Comparison of ENCODE assay signal across 11 cellular contexts in genomic region chr2:96604104-96604503, GRCh38. TPM values are rescaled to one million over a fixed set of nuclear protein-coding genes. Genes with fewer than 3 reads are reported as not detected.
A peak's percentile ranks its signal among the peaks of the same experiment; 100 is the strongest.
DNase-seq lines count a peak whose midpoint lies in the region; TF ChIP-seq lines count a peak whose summit lies in the region.
"Had no signal": no experiment of that assay in that cellular context is flagged by ENCODE, and none has a peak within 500 bp of the region (broad histone marks: within the 10 kb centered on the region; RNA-seq: fewer than 3 reads in every experiment).

No MANE protein-coding gene starts in this region.

- no peak for TF ChIP-seq POLR2A in breast epithelium (IDR thresholded peaks at IDR 0.05)
- TF ChIP-seq POLR2A in transverse colon (IDR thresholded peaks at IDR 0.05) = no peak

- in situ Hi-C loops in ACHN (cut with HindIII; ENCODE audit: low pct_ligation_motif_present, low pct_unique_long_range_greater_than_20kb, low sequenced_read_pairs) (no loop called here), transverse colon (cut with MboI; ENCODE audit: low pct_ligation_motif_present in 1 of 4, low pct_unique_long_range_greater_than_20kb in 1 of 4, low sequenced_read_pairs in 3 of 4) (no loop called here)

- H3K79me2 ChIP-seq in hepatocyte = no peaks in the 10 kb centered on the region

- H3K4me2 ChIP-seq in hepatocyte = no peak overlapping the region

- intact Hi-C loops in breast epithelium (cut with DNase I; ENCODE audit: low total_unique reads) (no loop called here), transverse colon (cut with DNase I; ENCODE audit: low total_unique reads) (no loop called here)

- no peaks in the 10 kb centered on the region for H3K9me2 ChIP-seq in hepatocyte (replicated peaks; ENCODE audit: insufficient read depth)

- no peak for TF ChIP-seq EP300 in transverse colon (IDR thresholded peaks at IDR 0.05; ENCODE audit: low read depth)

- no peaks in the 10 kb centered on the region for H3K27me3 ChIP-seq in H7 (ENCODE audit: control insufficient read depth, insufficient read depth, low read length)
- no peaks in the 10 kb centered on the region for H3K27me3 ChIP-seq in hepatocyte
- no peaks in the 10 kb centered on the region for H3K27me3 ChIP-seq in breast epithelium
- no peaks in the 10 kb centered on the region for H3K27me3 ChIP-seq in transverse colon

- no peak overlapping the region for H3K4me3 ChIP-seq in H7 (ENCODE audit: insufficient read depth, low read depth, low read length)
- no peak overlapping the region for H3K4me3 ChIP-seq in WI38 (ENCODE audit: low read depth, low read length)
- H3K4me3 ChIP-seq in hepatocyte = no peak overlapping the region
- no peak overlapping the region for H3K4me3 ChIP-seq in breast epithelium
- H3K4me3 ChIP-seq in transverse colon = no peak overlapping the region

- TF ChIP-seq CTCF in WI38 (IDR thresholded peaks at IDR 0.05; ENCODE audit: low read depth, low read length) = 0 out of 2 replicates have a peak, but pooled peaks have one; percentile 2
- TF ChIP-seq CTCF in hepatocyte (IDR thresholded peaks at IDR 0.05; ENCODE audit: poor library complexity) = peak; percentile 16
- no peak for TF ChIP-seq CTCF in breast epithelium (IDR thresholded peaks at IDR 0.05)
- no peak for TF ChIP-seq CTCF in transverse colon (IDR thresholded peaks at IDR 0.05)

- DNase-seq in ACHN (peak; percentile 17), H7 (peak; percentile 46), hepatocyte (ENCODE audit: low spot score) (peak; percentile 23), breast epithelium (ENCODE audit: low spot score in 2 of 2) (no peak), transverse colon (no peak), DMS53 (lab: John Stamatoyannopoulos, UW) (no peak), T-helper 2 cell (no peak)
- DNase-seq: activated naive CD4-positive, alpha-beta T cell treated with anti-CD3 and anti-CD28 coated beads for 36 hours; left ventricle myocardium superior had no signal

- peaks cover 54% of the 10 kb centered on the region for H3K36me3 ChIP-seq in H7 (replicated peaks; ENCODE audit: control insufficient read depth, insufficient read depth, low read length)
- H3K36me3 ChIP-seq in hepatocyte (replicated peaks; ENCODE audit: insufficient read depth, low read depth) = no peaks in the 10 kb centered on the region
- peaks cover 17% of the 10 kb centered on the region for H3K36me3 ChIP-seq in breast epithelium
- H3K36me3 ChIP-seq in transverse colon = peaks cover 0 to 79% (median 33%) of the 10 kb centered on the region in 4 donors

- H4K20me1 ChIP-seq in hepatocyte (ENCODE audit: insufficient read depth, poor library complexity, severe bottlenecking) = no peaks in the 10 kb centered on the region

- 71% methylated on average over 2 of the region's 2 CpGs for WGBS in hepatocyte (ENCODE audit: low lambda C conversion rate, missing lambda C conversion rate)
- 90% methylated on average over 2 of the region's 2 CpGs; no CpG with 5 or more reads in 1 of the 2 donors for WGBS in transverse colon (ENCODE audit: low coverage in 1 of 2), 2 donors

- H3K9me3 ChIP-seq in hepatocyte (ENCODE audit: low read depth) (no peaks in the 10 kb centered on the region), breast epithelium (no peaks in the 10 kb centered on the region), transverse colon (no peaks in the 10 kb centered on the region)

- no peak overlapping the region for H3K27ac ChIP-seq in hepatocyte
- no peak overlapping the region for H3K27ac ChIP-seq in breast epithelium
- H3K27ac ChIP-seq in transverse colon = no peak overlapping the region

- H3K4me1 ChIP-seq in hepatocyte (ENCODE audit: insufficient read depth) = no peaks in the 10 kb centered on the region
- H3K4me1 ChIP-seq in breast epithelium = no peaks in the 10 kb centered on the region
- peaks cover 0 to 6% (median 0%) of the 10 kb centered on the region in 4 donors for H3K4me1 ChIP-seq in transverse colon

- H2AFZ ChIP-seq in hepatocyte = no peak overlapping the region

RNA-seq across cellular contexts. Expression of gene KANSL3, which starts 34.0 kb away (rescaled TPM):
- 32.3 and 33.5 TPM in 2 replicates for total RNA-seq in H7 (2014; rRNA removed; shearing (Covaris generic))
- 26.7 and 27.7 TPM in 2 replicates for total RNA-seq in hepatocyte
- 18.4 and 20.4 TPM in 2 replicates for polyA plus RNA-seq in hepatocyte
- total RNA-seq in breast epithelium = 10 to 100 TPM; 44.2 to 64.1 (median 53.1) TPM
- total RNA-seq in transverse colon = 10 to 100 TPM; 45.6 to 59.9 (median 53.4) TPM

RNA-seq across cellular contexts. Expression of gene FER1L5, which starts 38.5 kb away (rescaled TPM):
- total RNA-seq in H7 (2014; rRNA removed; shearing (Covaris generic)) = 0.07 and 0.24 TPM in 2 replicates
- total RNA-seq in hepatocyte (0.10 and 0.28 TPM in 2 replicates), breast epithelium (under 1 TPM in 2 of 3 donors, not detected in 1; 0.73 to 0.98 TPM), transverse colon (not detected)
- polyA plus RNA-seq in hepatocyte = 0.21 and 0.33 TPM in 2 replicates
- total RNA-seq: activated naive CD4-positive, alpha-beta T cell treated with anti-CD3 and anti-CD28 coated beads for 36 hours; glomerular endothelial cell; left ventricle myocardium superior had no signal

Comparison
In these comparisons a context has a peak if more than half of its experiments do, and no peak if none do; other contexts are left out.
1. DNase-seq: peak in ACHN (single experiment), H7 (single experiment) and hepatocyte (single experiment); none in breast epithelium (0 of 2), transverse colon (single experiment), DMS53 (single experiment) and T-helper 2 cell (0 of 5).
2. CTCF ChIP-seq: peak in WI38 (single experiment) and hepatocyte (single experiment); none in breast epithelium (0 of 3) and transverse colon (0 of 5).